ENCODE assay signal across 18 cellular contexts in the genomic region with DNA sequence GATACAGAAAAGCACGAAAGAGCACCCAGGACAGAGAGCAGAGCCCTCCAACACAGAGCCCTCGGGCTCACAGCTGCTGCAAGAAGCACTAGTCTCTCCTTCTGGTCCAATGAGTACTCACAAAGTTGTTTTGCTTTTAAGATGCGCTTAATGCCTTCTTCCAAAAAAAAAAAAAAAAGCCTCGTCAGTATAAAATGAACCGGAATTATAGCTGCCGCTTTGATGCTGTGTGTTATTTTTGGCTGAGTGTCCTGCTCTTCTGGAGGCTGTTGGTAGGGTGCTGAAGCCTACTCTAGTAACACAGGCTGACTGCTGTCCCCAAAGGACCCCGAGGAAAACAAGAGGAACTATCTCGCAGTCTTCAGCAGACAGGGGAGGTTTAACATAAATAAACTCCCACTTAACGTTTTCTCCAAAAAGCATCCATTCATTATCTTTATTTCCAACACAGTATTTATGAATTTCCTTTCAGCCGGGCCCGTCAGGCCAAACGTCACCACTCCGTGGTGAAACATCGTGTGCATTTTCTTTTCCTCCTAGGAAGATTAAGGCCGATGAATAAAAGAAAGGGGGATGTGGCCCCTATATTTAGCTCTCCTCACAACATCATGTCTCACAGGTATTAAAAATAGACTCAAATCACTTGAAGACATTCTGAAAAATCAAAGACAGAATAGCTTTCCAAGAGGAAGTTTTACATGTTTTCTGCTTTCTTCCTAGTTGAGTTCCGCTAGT.
DNase-seq lines count a peak whose midpoint lies in the region; ATAC-seq, FAIRE-seq and TF ChIP-seq lines count a peak whose summit lies in the region.
"Had no signal": no experiment of that assay in that cellular context is flagged by ENCODE, and none has a peak within 500 bp of the region (broad histone marks: within the 10 kb centered on the region; RNA-seq: fewer than 3 reads in every experiment).

No MANE protein-coding gene starts in this region.

- H3K27ac ChIP-seq in fibroblast of lung (ENCODE audit: insufficient read depth, low read length) (peak overlapping the region; percentile 39), mesodermal cell (ENCODE audit: low read depth, low read length, severe bottlenecking) (peak overlapping the region; percentile 57), thyroid gland (peak overlapping the region in 2 of 3 donors; percentile 32 to 55)
- H3K27ac ChIP-seq: ascending aorta, pancreas, testis had no signal

- H3K36me3 ChIP-seq in fibroblast of lung (ENCODE audit: control insufficient read depth, insufficient read depth, low read length) = no peaks in the 10 kb centered on the region
- no peaks in the 10 kb centered on the region for H3K36me3 ChIP-seq in mesodermal cell (ENCODE audit: control insufficient read depth, insufficient read depth, low read length)
- H3K36me3 ChIP-seq in thyroid gland = no peaks in the 10 kb centered on the region
- H3K36me3 ChIP-seq: ascending aorta, pancreas had no signal

- H3K27me3 ChIP-seq in fibroblast of lung (ENCODE audit: control insufficient read depth, insufficient read depth, low read length) (no peaks in the 10 kb centered on the region), thyroid gland (no peaks in the 10 kb centered on the region)
- H3K27me3 ChIP-seq: ascending aorta, pancreas, testis had no signal

- FAIRE-seq in HTR-8/SVneo (lab: Jason Lieb, UNC) = no peak
- FAIRE-seq: A204.1, GM12878, pancreas had no signal

- no peak for TF ChIP-seq POLR2A in thyroid gland (IDR thresholded peaks at IDR 0.05)
- TF ChIP-seq POLR2A in lower leg skin (IDR thresholded peaks at IDR 0.05) = no peak

- no peaks in the 10 kb centered on the region for H3K79me2 ChIP-seq in fibroblast of lung (ENCODE audit: control insufficient read depth, insufficient read depth, low read length)

- no peak overlapping the region for H3K9ac ChIP-seq in fibroblast of lung (ENCODE audit: insufficient read depth, low read length)

- peak overlapping the region; percentile 41 for H3K4me2 ChIP-seq in fibroblast of lung (ENCODE audit: extremely low read depth, insufficient read depth, low read length)

- H3K4me1 ChIP-seq in fibroblast of lung (ENCODE audit: control insufficient read depth, extremely low read depth, insufficient read depth, low read length) = peaks cover 13% of the 10 kb centered on the region
- H3K4me1 ChIP-seq in mesodermal cell (ENCODE audit: control insufficient read depth, insufficient read depth, low read length, poor library complexity, severe bottlenecking) = peaks cover 31% of the 10 kb centered on the region
- peaks cover 16% of the 10 kb centered on the region in 2 donors for H3K4me1 ChIP-seq in thyroid gland
- H3K4me1 ChIP-seq: ascending aorta, pancreas, testis had no signal

- ATAC-seq in Right ventricle myocardium inferior (peak; percentile 77), HG02870 (IDR thresholded peaks at IDR 0.05; ENCODE audit: unreplicated experiment) (no peak)
- ATAC-seq: GM12878, pancreas had no signal

- peak overlapping the region; percentile 3 for H2AFZ ChIP-seq in fibroblast of lung (ENCODE audit: low read length)

- intact Hi-C loops in Right ventricle myocardium inferior (cut with DNase I) = no loop called here
- intact Hi-C loops in cardiac septum (cut with DNase I) = no loop called here
- intact Hi-C loops in thyroid gland (cut with DNase I) = no loop called here
- intact Hi-C loops in lower leg skin (cut with DNase I; ENCODE audit: low total_unique reads) = no loop called here

- no peaks in the 10 kb centered on the region for H3K9me3 ChIP-seq in fibroblast of lung (ENCODE audit: control insufficient read depth, insufficient read depth, low read depth, low read length)
- H3K9me3 ChIP-seq in mesodermal cell (ENCODE audit: control insufficient read depth, low read length) = no peaks in the 10 kb centered on the region
- H3K9me3 ChIP-seq in thyroid gland = no peaks in the 10 kb centered on the region
- H3K9me3 ChIP-seq: ascending aorta, mucosa of descending colon, pancreas, testis had no signal

- H4K20me1 ChIP-seq in fibroblast of lung (ENCODE audit: control insufficient read depth, extremely low read depth, insufficient read depth, low read length) = no peaks in the 10 kb centered on the region

- DNase-seq in Right ventricle myocardium inferior (ENCODE audit: missing footprints) (no peak), cardiac septum (ENCODE audit: low spot score) (no peak), fibroblast of lung (ENCODE audit: low read depth in 2 of 2) (peak; percentile 66 to 89), thyroid gland (peak; percentile 8 to 11), lower leg skin (ENCODE audit: low spot score in 2 of 2) (no peak), HTR-8/SVneo (ENCODE audit: insufficient read length, low spot score) (no peak)
- DNase-seq: activated gamma-delta T cell; CD4-positive, alpha-beta memory T cell; KG1; NCI-H1436; pancreas; testis had no signal

- H3K4me3 ChIP-seq in fibroblast of lung (replicated peaks in 1 of 4; ENCODE audit: control extremely low read depth in 1 of 4, insufficient read depth in 1 of 4, low read depth in 3 of 4, low read length in 4 of 4) (no peak overlapping the region), mesodermal cell (ENCODE audit: extremely low read depth, insufficient read depth, low read length, poor library complexity, severe bottlenecking) (no peak overlapping the region), thyroid gland (replicated peaks in 1 of 3) (no peak overlapping the region), lower leg skin (ENCODE audit: low read depth, poor library complexity, severe bottlenecking) (no peak overlapping the region)
- H3K4me3 ChIP-seq: ascending aorta, GM12878, mucosa of descending colon, pancreas, testis had no signal

- WGBS in mesodermal cell (ENCODE audit: insufficient coverage in 2 of 2), 2 experiments = 85 to 97% methylated on average over 7 of the region's 16 CpGs
- 34 to 39% methylated on average over 16 of the region's 16 CpGs for WGBS in thyroid gland, 2 donors
- WGBS in lower leg skin, 2 donors = 69% methylated on average over 16 of the region's 16 CpGs

- TF ChIP-seq CTCF in fibroblast of lung (conservative IDR thresholded peaks at IDR 0.05 in 1 of 2, IDR thresholded peaks at IDR 0.05 in 1 of 2; ENCODE audit: low read depth in 1 of 2, low read length in 2 of 2) (no peak), thyroid gland (IDR thresholded peaks at IDR 0.05) (no peak), lower leg skin (IDR thresholded peaks at IDR 0.05) (no peak)

Comparison
In these comparisons a context has a peak if more than half of its experiments do, and no peak if none do; other contexts are left out.
1. DNase-seq: peak in fibroblast of lung (2 of 2) and thyroid gland (2 of 2); none in Right ventricle myocardium inferior (single experiment), cardiac septum (single experiment), lower leg skin (0 of 2) and HTR-8/SVneo (single experiment).
2. Peak in every context shown above with its lines, with median percentiles within 50 percentile points of each other: H3K27ac ChIP-seq.